Comparison of ENCODE assay signal across 12 cellular contexts in the genomic region with DNA sequence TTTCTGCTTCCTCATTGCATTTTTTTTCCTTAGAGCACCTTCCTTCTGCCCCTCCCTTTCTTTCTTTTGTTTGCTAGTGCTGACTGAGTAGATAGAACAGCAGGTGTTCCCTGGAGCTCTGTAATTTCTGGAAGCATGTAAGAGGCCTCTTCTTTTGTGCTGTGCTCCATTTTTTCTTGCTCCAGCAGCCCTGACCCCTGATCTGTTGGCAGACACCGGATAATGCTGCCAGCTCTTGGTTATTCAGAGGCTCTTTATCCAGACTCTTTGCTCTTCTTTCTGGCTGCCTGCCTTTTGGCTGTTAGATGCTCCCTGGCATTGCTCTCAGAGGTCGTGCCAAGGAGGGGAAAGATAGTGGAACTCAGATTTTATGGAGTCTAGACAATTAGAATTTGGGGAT.
DNase-seq lines count a peak whose midpoint lies in the region; ATAC-seq and TF ChIP-seq lines count a peak whose summit lies in the region.
"Had no signal": no experiment of that assay in that cellular context is flagged by ENCODE, and none has a peak within 500 bp of the region (broad histone marks: within the 10 kb centered on the region; RNA-seq: fewer than 3 reads in every experiment).

No MANE protein-coding gene starts in this region.

- H3K4me1 ChIP-seq in right cardiac atrium (ENCODE audit: control insufficient read depth, insufficient read depth, low read length) = no peaks in the 10 kb centered on the region
- H3K4me1 ChIP-seq in testis = peaks cover 6% of the 10 kb centered on the region
- no peaks in the 10 kb centered on the region for H3K4me1 ChIP-seq in uterus

- H3K27ac Mint-ChIP-seq in activated naive CD4-positive, alpha-beta T cell treated with anti-CD3 and anti-CD28 coated beads for 36 hours = no peak overlapping the region

- H3K9me3 ChIP-seq in right cardiac atrium (ENCODE audit: control insufficient read depth, low read length) (no peaks in the 10 kb centered on the region), testis (no peaks in the 10 kb centered on the region), uterus (no peaks in the 10 kb centered on the region), WERI-Rb-1 (ENCODE audit: severe bottlenecking) (no peaks in the 10 kb centered on the region)

- H3K27me3 Mint-ChIP-seq in activated naive CD4-positive, alpha-beta T cell treated with anti-CD3 and anti-CD28 coated beads for 36 hours (ENCODE audit: low read depth) = no peaks in the 10 kb centered on the region

- TF ChIP-seq POLR2A in testis (IDR thresholded peaks at IDR 0.05) (no peak), uterus (IDR thresholded peaks at IDR 0.05) (no peak)

- TF ChIP-seq CTCF in testis (IDR thresholded peaks at IDR 0.05) (no peak), uterus (IDR thresholded peaks at IDR 0.05) (no peak), WERI-Rb-1 (IDR thresholded peaks at IDR 0.05; ENCODE audit: low read depth, low read length) (no peak)

- H3K4me3 ChIP-seq in right cardiac atrium (ENCODE audit: low read length) = no peak overlapping the region
- no peak overlapping the region for H3K4me3 ChIP-seq in testis
- H3K4me3 ChIP-seq in uterus = no peak overlapping the region
- H3K4me3 ChIP-seq in WERI-Rb-1 (ENCODE audit: low read depth, low read length) = no peak overlapping the region
- H3K4me3 ChIP-seq: cardiac muscle cell had no signal

- H3K36me3 Mint-ChIP-seq in activated naive CD4-positive, alpha-beta T cell treated with anti-CD3 and anti-CD28 coated beads for 36 hours (ENCODE audit: low read depth) = no peaks in the 10 kb centered on the region

- H3K4me1 Mint-ChIP-seq in activated naive CD4-positive, alpha-beta T cell treated with anti-CD3 and anti-CD28 coated beads for 36 hours (ENCODE audit: low read depth) = peaks cover 11% of the 10 kb centered on the region

- CTCF ChIA-PET in activated naive CD4-positive, alpha-beta T cell treated with anti-CD3 and anti-CD28 coated beads for 36 hours (lab: Charles Lee) = no interaction called here

- no peaks in the 10 kb centered on the region for H3K9me3 Mint-ChIP-seq in activated naive CD4-positive, alpha-beta T cell treated with anti-CD3 and anti-CD28 coated beads for 36 hours

- ATAC-seq in Right ventricle myocardium inferior = peak; percentile 62
- peak; percentile 55 to 80 for ATAC-seq in right cardiac atrium

- DNase-seq in Right ventricle myocardium inferior (ENCODE audit: missing footprints) (no peak), cardiac septum (ENCODE audit: low spot score) (no peak), NCI-H446 (lab: John Stamatoyannopoulos, UW) (peak; percentile 60 to 90), right cardiac atrium (peak; percentile 26 to 58 (median 52)), testis (peak; percentile 18), uterus (no peak), WERI-Rb-1 (no peak)
- DNase-seq in activated naive CD4-positive, alpha-beta T cell treated with anti-CD3 and anti-CD28 coated beads for 36 hours = no peak
- DNase-seq: activated naive CD4-positive, alpha-beta T cell treated with Interleukin-2 at 50 U/mL for 16 hours; DMS 273 treated with DMSO at 0.1 percent for 48 hours; T1000 had no signal

- H3K27ac ChIP-seq in right cardiac atrium (ENCODE audit: low read length) = no peak overlapping the region
- no peak overlapping the region for H3K27ac ChIP-seq in testis
- no peak overlapping the region for H3K27ac ChIP-seq in uterus
- H3K27ac ChIP-seq in WERI-Rb-1 = no peak overlapping the region
- H3K27ac ChIP-seq: cardiac muscle cell had no signal

- no peaks in the 10 kb centered on the region for H3K36me3 ChIP-seq in testis (ENCODE audit: low read depth, missing control alignments)
- H3K36me3 ChIP-seq in uterus = no peaks in the 10 kb centered on the region
- H3K36me3 ChIP-seq in WERI-Rb-1 = no peaks in the 10 kb centered on the region
- H3K36me3 ChIP-seq: cardiac muscle cell had no signal

- intact Hi-C loops in Right ventricle myocardium inferior (cut with DNase I) (loop anchor here (5.0 to 10.0 kb wide), 2 partner anchors 106 to 238 kb away; a partner anchor contains a TSS), cardiac septum (cut with DNase I) (no loop called here), right cardiac atrium (cut with DNase I) (loop anchor here in 1 of 4 donors (10.0 kb wide), 1 partner anchor 98 kb away; no protein-coding TSS in a partner anchor), testis (cut with DNase I; ENCODE audit: low total_unique reads) (no loop called here), uterus (cut with DNase I; ENCODE audit: low total_unique reads) (no loop called here)
- intact Hi-C loops in activated naive CD4-positive, alpha-beta T cell treated with anti-CD3 and anti-CD28 coated beads for 36 hours (cut with micrococcal nuclease) = no loop called here

- no peak overlapping the region for H3K4me3 Mint-ChIP-seq in activated naive CD4-positive, alpha-beta T cell treated with anti-CD3 and anti-CD28 coated beads for 36 hours

- H3K27me3 ChIP-seq in right cardiac atrium (ENCODE audit: control insufficient read depth, insufficient read depth) (no peaks in the 10 kb centered on the region), testis (no peaks in the 10 kb centered on the region), uterus (no peaks in the 10 kb centered on the region), WERI-Rb-1 (ENCODE audit: insufficient read depth, low read depth, severe bottlenecking) (no peaks in the 10 kb centered on the region)
- H3K27me3 ChIP-seq: cardiac muscle cell had no signal

- WGBS in right cardiac atrium = 40% methylated on average over 2 of the region's 2 CpGs
- WGBS in testis, 2 donors = 48 to 58% methylated on average over 2 of the region's 2 CpGs

Comparison
In these comparisons a context has a peak if more than half of its experiments do, and no peak if none do; other contexts are left out.
1. DNase-seq: peak in NCI-H446 (2 of 2), right cardiac atrium (3 of 3) and testis (single experiment); none in Right ventricle myocardium inferior (single experiment), cardiac septum (single experiment), uterus (0 of 2), activated naive CD4-positive, alpha-beta T cell treated with anti-CD3 and anti-CD28 coated beads for 36 hours (single experiment) and WERI-Rb-1 (single experiment).